20 cellular contexts compared by ENCODE assay signal in the genomic region with DNA sequence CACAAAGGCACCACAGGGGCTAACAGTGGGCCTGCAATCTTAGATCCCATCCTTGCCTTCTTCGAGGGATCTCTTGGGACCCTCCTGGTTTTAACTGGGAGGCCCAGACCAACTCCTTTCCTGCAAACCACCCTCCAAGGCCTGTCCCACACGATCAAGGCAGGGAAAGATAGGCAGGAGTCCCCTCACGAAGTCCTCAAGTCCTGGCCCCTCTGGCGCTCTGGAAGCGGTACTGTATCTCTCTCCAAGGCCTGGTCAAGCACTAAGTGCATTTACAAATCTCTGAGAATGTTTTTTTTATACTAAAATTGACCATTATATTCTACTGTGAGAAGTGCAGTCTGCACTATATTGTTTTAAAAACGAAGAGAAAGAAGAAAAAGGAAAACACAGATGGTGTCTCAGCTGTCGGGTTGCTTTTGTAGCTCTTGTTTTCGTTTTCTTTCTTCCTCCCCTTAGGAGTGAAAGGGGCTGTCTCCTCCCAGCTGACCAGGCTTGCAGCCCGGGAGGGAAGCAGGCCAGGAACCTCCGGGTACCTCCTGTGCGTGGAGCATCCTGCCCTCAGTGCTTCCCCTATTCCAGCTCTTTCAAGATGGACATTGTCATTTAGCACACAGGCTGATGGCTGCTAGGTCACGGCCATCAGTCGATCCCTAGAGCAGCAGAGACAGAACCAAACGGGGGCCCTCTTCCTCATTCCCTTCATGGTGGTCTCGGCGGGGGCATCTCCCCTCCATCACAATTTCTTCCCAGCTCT. TPM values are rescaled to one million over a fixed set of nuclear protein-coding genes. Genes with fewer than 3 reads are reported as not detected.
A peak's percentile ranks its signal among the peaks of the same experiment; 100 is the strongest.
DNase-seq lines count a peak whose midpoint lies in the region; ATAC-seq, FAIRE-seq and TF ChIP-seq lines count a peak whose summit lies in the region.
"Had no signal": no experiment of that assay in that cellular context is flagged by ENCODE, and none has a peak within 500 bp of the region (broad histone marks: within the 10 kb centered on the region; RNA-seq: fewer than 3 reads in every experiment).

No MANE protein-coding gene starts in this region.

- no peaks in the 10 kb centered on the region for H3K36me3 ChIP-seq in kidney (ENCODE audit: control insufficient read depth in 1 of 2, insufficient read depth in 2 of 2, low read length in 2 of 2)
- H3K36me3 ChIP-seq in sigmoid colon = no peaks in the 10 kb centered on the region
- H3K36me3 ChIP-seq: SJCRH30 had no signal

- no peak for TF ChIP-seq CTCF in kidney (IDR thresholded peaks at IDR 0.05; ENCODE audit: borderline replicate concordance, extremely low read depth, insufficient read depth)
- no peak for TF ChIP-seq CTCF in sigmoid colon (IDR thresholded peaks at IDR 0.05)

- no peak for TF ChIP-seq POLR2A in sigmoid colon (IDR thresholded peaks at IDR 0.05)

- H3K9me3 ChIP-seq in kidney (ENCODE audit: control insufficient read depth in 1 of 2, low read length in 2 of 2) = no peaks in the 10 kb centered on the region
- H3K9me3 ChIP-seq in sigmoid colon = no peaks in the 10 kb centered on the region
- H3K9me3 ChIP-seq: SJCRH30, upper lobe of left lung had no signal

- peak; percentile 18 for DNase-seq in activated CD4-positive, CD25-positive, alpha-beta regulatory T cell treated with anti-CD3 and anti-CD28 coated beads, Interleukin-2, amount 50 U/mL, for 72 hours
- DNase-seq in activated CD4-positive, CD25-positive, alpha-beta regulatory T cell (lab: John Stamatoyannopoulos, UW) = no peak
- peak; percentile 51 for DNase-seq in cerebellar cortex (ENCODE audit: low spot score)
- DNase-seq in kidney = peak; percentile 37
- DNase-seq in sigmoid colon = peak; percentile 56
- DNase-seq in stimulated activated naive CD4-positive, alpha-beta T cell treated with Interleukin-2 at 50 U/mL for 16 hours (lab: John Stamatoyannopoulos, UW) = no peak
- DNase-seq in iPS-NIHi7 (ENCODE audit: extremely low spot score) = no peak
- DNase-seq: activated CD4-positive, alpha-beta T cell treated with anti-CD3 and anti-CD28 coated beads, Interleukin-2, amount 10 ng/mL, durations not matched to agents 24 days and 14 days; activated T-cell treated with anti-CD3 and anti-CD28 coated beads, Interleukin-2, amount 50 U/mL, for 1 hour; amniotic stem cell; cortex of kidney; NCI-H187; NCI-H510A treated with DMSO at 0.1 percent for 48 hours; retina; SJCRH30; stimulated activated CD8-positive, alpha-beta memory T cell treated with anti-CD3 and anti-CD28 coated beads, Interleukin-4, amount 100 ng/mL, for 48 hours; T-helper 9 cell had no signal

- H3K27ac ChIP-seq in kidney (ENCODE audit: low read depth in 2 of 2, low read length in 2 of 2) (no peak overlapping the region), sigmoid colon (no peak overlapping the region)
- H3K27ac ChIP-seq: SJCRH30, upper lobe of left lung had no signal

- intact Hi-C loops in kidney (cut with DNase I) (loop anchor here (5.0 to 10.0 kb wide), 2 partner anchors 173 to 245 kb away; no protein-coding TSS in a partner anchor), sigmoid colon (cut with DNase I) (loop anchor here (5.0 kb wide), 1 partner anchor 58 kb away; a partner anchor contains a TSS)

- ATAC-seq in GM19463 (IDR thresholded peaks at IDR 0.05; ENCODE audit: unreplicated experiment) = no peak

- WGBS in sigmoid colon, 2 donors = 79 to 83% methylated on average over 16 of the region's 16 CpGs

- no peak overlapping the region for H3K9ac ChIP-seq in kidney (ENCODE audit: low read length in 2 of 2)

- no peaks in the 10 kb centered on the region for H3K27me3 ChIP-seq in sigmoid colon
- H3K27me3 ChIP-seq: SJCRH30, upper lobe of left lung had no signal

- no peak for TF ChIP-seq EP300 in sigmoid colon (IDR thresholded peaks at IDR 0.05)

- H3K4me3 ChIP-seq in kidney (ENCODE audit: low read length in 2 of 2) (no peak overlapping the region), sigmoid colon (no peak overlapping the region)
- H3K4me3 ChIP-seq: SJCRH30, upper lobe of left lung had no signal

- no peak for FAIRE-seq in kidney (lab: Jason Lieb, UNC)
- FAIRE-seq: A204.1 had no signal

- H3K4me1 ChIP-seq in kidney (ENCODE audit: control insufficient read depth in 1 of 2, insufficient read depth in 1 of 2, low read depth in 1 of 2, low read length in 2 of 2) (peaks cover 0 to 10% of the 10 kb centered on the region in 2 donors), sigmoid colon (peaks cover 0 to 18% (median 11%) of the 10 kb centered on the region in 4 donors)
- H3K4me1 ChIP-seq: SJCRH30 had no signal

RNA-seq across cellular contexts. Expression of a gene that starts 56.7 kb away (rescaled TPM):
- total RNA-seq in kidney (3.7 TPM), sigmoid colon (1 to 10 TPM; 1.1 to 3.3 (median 1.7) TPM)
- polyA plus RNA-seq in kidney (ENCODE audit: insufficient read depth, low read depth, low replicate concordance) (12.5 TPM), sigmoid colon (1 to 10 TPM; 1.2 to 2.2 (median 2.1) TPM)

Comparison
In these comparisons a context has a peak if more than half of its experiments do, and no peak if none do; other contexts are left out.
1. DNase-seq: peak in activated CD4-positive, CD25-positive, alpha-beta regulatory T cell treated with anti-CD3 and anti-CD28 coated beads, Interleukin-2, amount 50 U/mL, for 72 hours (single experiment), cerebellar cortex (single experiment), kidney (single experiment) and sigmoid colon (single experiment); none in activated CD4-positive, CD25-positive, alpha-beta regulatory T cell (0 of 4), stimulated activated naive CD4-positive, alpha-beta T cell treated with Interleukin-2 at 50 U/mL for 16 hours (single experiment) and iPS-NIHi7 (single experiment).